ENCODE assay signal across 24 cellular contexts in genomic region chr2:74450570-74451190, GRCh38. TPM values are rescaled to one million over a fixed set of nuclear protein-coding genes. Genes with fewer than 3 reads are reported as not detected.
DNase-seq lines count a peak whose midpoint lies in the region; ATAC-seq, FAIRE-seq and TF ChIP-seq lines count a peak whose summit lies in the region.
"Had no signal": no experiment of that assay in that cellular context is flagged by ENCODE, and none has a peak within 500 bp of the region (broad histone marks: within the 10 kb centered on the region; RNA-seq: fewer than 3 reads in every experiment).

No MANE protein-coding gene starts in this region.

- no peak for ATAC-seq in activated CD4-positive, alpha-beta T cell treated with anti-CD3 and anti-CD28 coated beads for 36 hours
- no peak for ATAC-seq in K562
- ATAC-seq: GM23338 had no signal

- WGBS in K562 (ENCODE audit: insufficient coverage, low coverage, missing lambda C conversion rate), result 29% methylated on average over 3 of the region's 3 CpGs
- WGBS in spleen, 5 donors, result 88 to 99% (median 92%) methylated on average over 3 of the region's 3 CpGs

- no peak overlapping the region for H3K4me2 ChIP-seq in K562 (ENCODE audit: insufficient read depth, low read length)
- H3K4me2 ChIP-seq: BLaER1 treated with 17β-estradiol and CSF1 and Interleukin-3, amounts not matched to agents 10 nM and 100 nM; GM23338 had no signal

- H3K79me2 ChIP-seq in K562 (ENCODE audit: control insufficient read depth, insufficient read depth, low read length), result peaks cover 7% of the 10 kb centered on the region; the same call in 1 of the 3 replicates

- TF ChIP-seq RAD21 in K562 (CRISPR knock-in tag; conservative IDR thresholded peaks at IDR 0.05 in 1 of 2, IDR thresholded peaks at IDR 0.05 in 1 of 2), result no peak

- BruUV-seq in K562 (replicated peaks; lab: Mats Ljungman, UMichigan), result no TSS peak
- BruUV-seq in A673 (replicated peaks; lab: Mats Ljungman, UMichigan), result no TSS peak

- H3K36me3 ChIP-seq in K562 (ENCODE audit: control insufficient read depth, insufficient read depth, low read length), result no peaks in the 10 kb centered on the region
- no peaks in the 10 kb centered on the region for H3K36me3 ChIP-seq in spleen
- H3K36me3 ChIP-seq in A673 (ENCODE audit: insufficient read depth, low read length, poor library complexity, severe bottlenecking), result no peaks in the 10 kb centered on the region
- H3K36me3 ChIP-seq: BE2C; BLaER1 treated with 17β-estradiol and CSF1 and Interleukin-3, amounts not matched to agents 10 nM and 100 nM had no signal

- H3K27me3 Mint-ChIP-seq in activated CD4-positive, alpha-beta T cell treated with anti-CD3 and anti-CD28 coated beads, Interleukin-2, amount 10 ng/mL, durations not matched to agents 7 days and 5 days, result peaks cover 6% of the 10 kb centered on the region
- H3K27me3 Mint-ChIP-seq in activated CD4-positive, alpha-beta T cell treated with anti-CD3 and anti-CD28 coated beads for 36 hours, result peaks cover 2% of the 10 kb centered on the region
- H3K27me3 Mint-ChIP-seq in neural crest cell (ENCODE audit: low read depth), result peaks cover 12% of the 10 kb centered on the region
- H3K27me3 Mint-ChIP-seq: CD4-positive, alpha-beta T cell; CD8-positive, alpha-beta memory T cell had no signal

- in situ Hi-C loops in K562 (cut with MboI), result no loop called here

- no peak overlapping the region for H3K4me3 Mint-ChIP-seq in activated CD4-positive, alpha-beta T cell treated with anti-CD3 and anti-CD28 coated beads, Interleukin-2, amount 10 ng/mL, durations not matched to agents 7 days and 5 days
- H3K4me3 Mint-ChIP-seq in activated CD4-positive, alpha-beta T cell treated with anti-CD3 and anti-CD28 coated beads for 36 hours, result no peak overlapping the region
- H3K4me3 Mint-ChIP-seq in neural crest cell, result peak overlapping the region; percentile 24
- H3K4me3 Mint-ChIP-seq: CD14-positive monocyte; CD4-positive, alpha-beta T cell; GM23338 had no signal

- POLR2A ChIA-PET in activated CD4-positive, alpha-beta T cell treated with anti-CD3 and anti-CD28 coated beads, Interleukin-2, amount 10 ng/mL, durations not matched to agents 7 days and 5 days (lab: Charles Lee), result no interaction called here
- POLR2A ChIA-PET in activated CD4-positive, alpha-beta T cell treated with anti-CD3 and anti-CD28 coated beads for 36 hours (lab: Charles Lee), result no interaction called here
- POLR2A ChIA-PET in K562 (lab: Yijun Ruan, JAX), result interaction anchor here (0.6 to 2.6 kb wide), 2 partner anchors 11 to 20 kb away, joined by 3 to 9 read pairs; no protein-coding TSS in a partner anchor
- POLR2A ChIA-PET in A673 (lab: Charles Lee; ENCODE audit: low non-redundant PET), result no interaction called here

- no peaks in the 10 kb centered on the region for H3K9me3 Mint-ChIP-seq in activated CD4-positive, alpha-beta T cell treated with anti-CD3 and anti-CD28 coated beads, Interleukin-2, amount 10 ng/mL, durations not matched to agents 7 days and 5 days
- no peaks in the 10 kb centered on the region for H3K9me3 Mint-ChIP-seq in activated CD4-positive, alpha-beta T cell treated with anti-CD3 and anti-CD28 coated beads for 36 hours (ENCODE audit: low read depth)
- H3K9me3 Mint-ChIP-seq in neural crest cell, result no peaks in the 10 kb centered on the region
- H3K9me3 Mint-ChIP-seq: CD14-positive monocyte; CD4-positive, alpha-beta T cell; CD8-positive, alpha-beta memory T cell; GM23338; H9 had no signal

- intact Hi-C loops in activated CD4-positive, alpha-beta T cell treated with anti-CD3 and anti-CD28 coated beads for 36 hours (cut with DNase I, micrococcal nuclease), result no loop called here
- intact Hi-C loops in K562 (cut with micrococcal nuclease) (no loop called here), spleen (cut with DNase I; ENCODE audit: low total_unique reads) (no loop called here), A673 (cut with micrococcal nuclease; ENCODE audit: unreplicated experiment) (no loop called here)

- H3K9me3 ChIP-seq in K562 (replicated peaks; ENCODE audit: control insufficient read depth, insufficient read depth, low read depth, low read length) (no peaks in the 10 kb centered on the region), spleen (no peaks in the 10 kb centered on the region), A673 (ENCODE audit: low read depth, low read length, poor library complexity, severe bottlenecking) (no peaks in the 10 kb centered on the region)
- H3K9me3 ChIP-seq: BE2C; BLaER1 treated with 17β-estradiol and CSF1 and Interleukin-3, amounts not matched to agents 10 nM and 100 nM had no signal

- H3K27me3 ChIP-seq in K562 (ENCODE audit: control insufficient read depth in 2 of 2, insufficient read depth in 2 of 2, low read length in 2 of 2) (no peaks in the 10 kb centered on the region), spleen (replicated peaks in 1 of 7) (no peaks in the 10 kb centered on the region), A673 (replicated peaks; ENCODE audit: insufficient read depth, low read depth, low read length, poor library complexity) (no peaks in the 10 kb centered on the region)
- H3K27me3 ChIP-seq: BE2C; BLaER1 treated with 17β-estradiol and CSF1 and Interleukin-3, amounts not matched to agents 10 nM and 100 nM had no signal

- H3K9ac ChIP-seq in K562 (ENCODE audit: insufficient read depth in 1 of 2, low read depth in 2 of 2, low read length in 2 of 2), result no peak overlapping the region
- H3K9ac ChIP-seq: BLaER1 treated with 17β-estradiol and CSF1 and Interleukin-3, amounts not matched to agents 10 nM and 100 nM had no signal

- no peaks in the 10 kb centered on the region for H4K20me1 ChIP-seq in K562 (replicated peaks; ENCODE audit: control insufficient read depth, insufficient read depth, low read length)
- H4K20me1 ChIP-seq: BLaER1 treated with 17β-estradiol and CSF1 and Interleukin-3, amounts not matched to agents 10 nM and 100 nM had no signal

- TF ChIP-seq CTCF in K562 (IDR thresholded peaks at IDR 0.05 in 2 of 3, conservative IDR thresholded peaks at IDR 0.05 in 1 of 3; ENCODE audit: insufficient read depth in 2 of 3, low read depth in 1 of 3, low read length in 3 of 3) (no peak), neural crest cell (conservative IDR thresholded peaks at IDR 0.05) (no peak), spleen (IDR thresholded peaks at IDR 0.05 in 8 of 11, conservative IDR thresholded peaks at IDR 0.05 in 3 of 11) (no peak), A673 (conservative IDR thresholded peaks at IDR 0.05; ENCODE audit: low read depth, low read length) (no peak)

- H2AFZ ChIP-seq in K562 (ENCODE audit: low read depth, low read length), result no peak overlapping the region
- H2AFZ ChIP-seq: GM23338 had no signal

- H3K4me3 ChIP-seq in K562 (no peak overlapping the region), spleen (no peak overlapping the region), A673 (ENCODE audit: low read depth, low read length, poor library complexity, severe bottlenecking) (no peak overlapping the region)
- H3K4me3 ChIP-seq: BLaER1 treated with 17β-estradiol and CSF1 and Interleukin-3, amounts not matched to agents 10 nM and 100 nM; GM23338 had no signal

- DNase-seq in activated CD4-positive, alpha-beta T cell treated with anti-CD3 and anti-CD28 coated beads, Interleukin-2, amount 10 ng/mL, durations not matched to agents 7 days and 5 days, result no peak
- no peak for DNase-seq in activated CD4-positive, alpha-beta T cell treated with anti-CD3 and anti-CD28 coated beads for 36 hours
- DNase-seq in K562 (ENCODE audit: extremely low read depth in 1 of 4, low spot score in 3 of 4), result no peak
- DNase-seq in neural crest cell (ENCODE audit: low read depth, low spot score), result no peak
- DNase-seq in spleen, result no peak
- no peak for DNase-seq in A673 (ENCODE audit: low spot score)
- DNase-seq in cerebellum (ENCODE audit: low spot score), result no peak
- DNase-seq: ACHN; AML-193; BE2C; Calu3; CD4-positive, alpha-beta T cell; CD8-positive, alpha-beta memory T cell; DMS53; DMS79 treated with DMSO at 0.1 percent for 48 hours; GF-D8; H9 had no signal

- no peak for FAIRE-seq in K562 (lab: Jason Lieb, UNC)
- FAIRE-seq: A204.1, GM12891, GM18507 had no signal

- TF ChIP-seq POLR2A in K562 (conservative IDR thresholded peaks at IDR 0.05) (no peak), spleen (IDR thresholded peaks at IDR 0.05) (no peak)

- peaks cover 2% of the 10 kb centered on the region for H3K36me3 Mint-ChIP-seq in activated CD4-positive, alpha-beta T cell treated with anti-CD3 and anti-CD28 coated beads, Interleukin-2, amount 10 ng/mL, durations not matched to agents 7 days and 5 days (ENCODE audit: low read depth)
- peaks cover 6% of the 10 kb centered on the region for H3K36me3 Mint-ChIP-seq in activated CD4-positive, alpha-beta T cell treated with anti-CD3 and anti-CD28 coated beads for 36 hours (ENCODE audit: low read depth)
- H3K36me3 Mint-ChIP-seq in neural crest cell (ENCODE audit: low read depth), result no peaks in the 10 kb centered on the region
- H3K36me3 Mint-ChIP-seq: CD14-positive monocyte had no signal

- no peaks in the 10 kb centered on the region for H3K9me1 ChIP-seq in K562 (ENCODE audit: control insufficient read depth, insufficient read depth, low read length)

- no peak for TF ChIP-seq EP300 in K562 (IDR thresholded peaks at IDR 0.05; ENCODE audit: low read length)

- peak overlapping the region; percentile 41 for H3K27ac Mint-ChIP-seq in activated CD4-positive, alpha-beta T cell treated with anti-CD3 and anti-CD28 coated beads, Interleukin-2, amount 10 ng/mL, durations not matched to agents 7 days and 5 days
- no peak overlapping the region for H3K27ac Mint-ChIP-seq in activated CD4-positive, alpha-beta T cell treated with anti-CD3 and anti-CD28 coated beads for 36 hours
- H3K27ac Mint-ChIP-seq in neural crest cell (ENCODE audit: unreplicated experiment), result no peak overlapping the region
- H3K27ac Mint-ChIP-seq: CD14-positive monocyte; CD4-positive, alpha-beta T cell; GM23338; H9 had no signal

- CTCF ChIA-PET in activated CD4-positive, alpha-beta T cell treated with anti-CD3 and anti-CD28 coated beads, Interleukin-2, amount 10 ng/mL, durations not matched to agents 7 days and 5 days (lab: Charles Lee), result interaction anchor here (0.7 to 0.9 kb wide), 2 partner anchors 10 to 11 kb away, joined by 3 to 4 read pairs; no protein-coding TSS in a partner anchor
- CTCF ChIA-PET in activated CD4-positive, alpha-beta T cell treated with anti-CD3 and anti-CD28 coated beads for 36 hours (lab: Charles Lee), result interaction anchor here (0.6 kb wide), 1 partner anchor 59 kb away, joined by 3 read pairs; no protein-coding TSS in a partner anchor
- CTCF ChIA-PET in K562 (lab: Yijun Ruan, JAX; ENCODE audit: low intra/inter-chr PET ratio), result no interaction called here
- CTCF ChIA-PET in A673 (lab: Charles Lee), result no interaction called here

- H3K27ac ChIP-seq in K562 (ENCODE audit: extremely low read depth, low read depth, low read length) (no peak overlapping the region), spleen (no peak overlapping the region), A673 (ENCODE audit: low read depth, low read length, poor library complexity, severe bottlenecking) (no peak overlapping the region)
- H3K27ac ChIP-seq: 22Rv1; BLaER1 treated with 17β-estradiol and CSF1 and Interleukin-3, amounts not matched to agents 10 nM and 100 nM had no signal

- H3K4me1 Mint-ChIP-seq in activated CD4-positive, alpha-beta T cell treated with anti-CD3 and anti-CD28 coated beads, Interleukin-2, amount 10 ng/mL, durations not matched to agents 7 days and 5 days, result peaks cover 34% of the 10 kb centered on the region
- peaks cover 23% of the 10 kb centered on the region for H3K4me1 Mint-ChIP-seq in activated CD4-positive, alpha-beta T cell treated with anti-CD3 and anti-CD28 coated beads for 36 hours
- H3K4me1 Mint-ChIP-seq in neural crest cell, result peaks cover 15% of the 10 kb centered on the region

- H3K4me1 ChIP-seq in K562 (replicated peaks in 1 of 2; ENCODE audit: control insufficient read depth in 2 of 2, insufficient read depth in 2 of 2, low read length in 2 of 2), result peaks cover 5 to 8% of the 10 kb centered on the region in 2 experiments; a peak in 4 of 5 replicates
- peaks cover 6 to 24% (median 12%) of the 10 kb centered on the region in 6 donors for H3K4me1 ChIP-seq in spleen
- peaks cover 5% of the 10 kb centered on the region for H3K4me1 ChIP-seq in A673 (ENCODE audit: insufficient read depth, low read length, poor library complexity, severe bottlenecking)
- H3K4me1 ChIP-seq: BE2C had no signal

RNA-seq across cellular contexts. Expression of gene INO80B, which starts 4.2 kb away (rescaled TPM):
- total RNA-seq in activated CD4-positive, alpha-beta T cell treated with anti-CD3 and anti-CD28 coated beads, Interleukin-2, amount 10 ng/mL, durations not matched to agents 7 days and 5 days, result 10 to 100 TPM; 28.9 to 32.1 TPM
- 10 to 100 TPM; 24.2 to 25.6 TPM for total RNA-seq in activated CD4-positive, alpha-beta T cell treated with anti-CD3 and anti-CD28 coated beads for 36 hours
- 23.9 and 33.5 TPM in 2 replicates for total RNA-seq in K562 (2011; cell fraction: chromatin; rRNA removed; ENCODE audit: low replicate concordance)
- 19.1 and 19.8 TPM in 2 replicates for total RNA-seq in K562 (2011; cell fraction: nucleolus; rRNA removed)
- total RNA-seq in K562 (2011; cell fraction: nucleoplasm; rRNA removed), result 14.8 and 21.1 TPM in 2 replicates
- 9.0 and 14.3 TPM in 2 replicates for total RNA-seq in K562 (2014; rRNA removed)
- total RNA-seq in K562 (2014; rRNA removed; fragmentation: Illumina TruSeq; extraction: Trizol), result 17.1 and 17.9 TPM in 2 replicates
- 9.9 and 10.6 TPM in 2 replicates for total RNA-seq in K562 (2015; rRNA removed; fragmentation: Illumina TruSeq; extraction: Trizol)
- total RNA-seq in K562 (2021), result 18.4 and 22.6 TPM in 2 replicates
- 5.9 and 8.9 TPM in 2 replicates for polyA plus RNA-seq in K562 (2011; rRNA removed)
- polyA plus RNA-seq in K562 (2011; cell fraction: cytosol; rRNA removed), result 1.9 and 5.8 TPM in 2 replicates
- polyA plus RNA-seq in K562 (2011; cell fraction: nucleus; rRNA removed), result 33.7 and 52.6 TPM in 2 replicates
- polyA plus RNA-seq in K562 (2012), result 11.7 and 21.7 TPM in 2 replicates
- 8.5 and 10.0 TPM in 2 replicates for polyA plus RNA-seq in K562 (2014; fragmentation: Illumina TruSeq; extraction: Trizol)
- under 1 TPM; 0.41 to 0.66 TPM for polyA plus RNA-seq in K562 (2014; fragmentation: Nextera tagmentation; extraction: Ambion mirVana)
- 11.0 and 11.5 TPM in 2 replicates for polyA plus RNA-seq in K562 (2014; rRNA removed)
- polyA minus RNA-seq in K562 (2011; rRNA and poly(A)+ RNA removed), result 3.9 and 8.4 TPM in 2 replicates
- polyA minus RNA-seq in K562 (2011; cell fraction: cytosol; rRNA and poly(A)+ RNA removed), result 0.95 TPM in 1 of 2 replicates, not detected in the other
- 11.1 and 15.1 TPM in 2 replicates for polyA minus RNA-seq in K562 (2011; cell fraction: nucleus; rRNA and poly(A)+ RNA removed)
- total RNA-seq in neural crest cell, result 31.3 and 33.1 TPM in 2 replicates
- 10 to 100 TPM in 6 of 7 donors, 1 to 10 TPM in 1; 9.0 to 42.9 (median 28.6) TPM for total RNA-seq in spleen
- polyA plus RNA-seq in spleen, result 10 to 100 TPM; 36.7 to 50.3 (median 43.7) TPM
- total RNA-seq in A673 (2021), result 29.9 and 34.9 TPM in 2 replicates
- 9.2 TPM for total RNA-seq in cerebellum

RNA-seq across cellular contexts. Expression of gene WBP1, which starts 7.6 kb away (rescaled TPM):
- total RNA-seq in activated CD4-positive, alpha-beta T cell treated with anti-CD3 and anti-CD28 coated beads, Interleukin-2, amount 10 ng/mL, durations not matched to agents 7 days and 5 days, result 10 to 100 TPM; 52.5 to 52.6 TPM
- total RNA-seq in activated CD4-positive, alpha-beta T cell treated with anti-CD3 and anti-CD28 coated beads for 36 hours, result 10 to 100 TPM; 24.9 to 30.2 TPM
- 26.2 and 59.3 TPM in 2 replicates for total RNA-seq in K562 (2011; cell fraction: chromatin; rRNA removed; ENCODE audit: low replicate concordance)
- 35.9 and 44.2 TPM in 2 replicates for total RNA-seq in K562 (2011; cell fraction: nucleolus; rRNA removed)
- 43.1 and 47.5 TPM in 2 replicates for total RNA-seq in K562 (2011; cell fraction: nucleoplasm; rRNA removed)
- 12.9 and 14.2 TPM in 2 replicates for total RNA-seq in K562 (2014; rRNA removed)
- 6.8 and 9.0 TPM in 2 replicates for total RNA-seq in K562 (2014; rRNA removed; fragmentation: Illumina TruSeq; extraction: Trizol)
- total RNA-seq in K562 (2015; rRNA removed; fragmentation: Illumina TruSeq; extraction: Trizol), result 10.3 TPM in 2 replicates
- 21.4 and 21.5 TPM in 2 replicates for total RNA-seq in K562 (2021)
- 19.9 and 21.9 TPM in 2 replicates for polyA plus RNA-seq in K562 (2011; rRNA removed)
- polyA plus RNA-seq in K562 (2011; cell fraction: cytosol; rRNA removed), result 25.5 and 43.6 TPM in 2 replicates
- polyA plus RNA-seq in K562 (2011; cell fraction: nucleus; rRNA removed), result 176 and 310 TPM in 2 replicates
- 25.5 and 36.8 TPM in 2 replicates for polyA plus RNA-seq in K562 (2012)
- polyA plus RNA-seq in K562 (2014; fragmentation: Illumina TruSeq; extraction: Trizol), result 19.8 and 20.5 TPM in 2 replicates
- polyA plus RNA-seq in K562 (2014; fragmentation: Nextera tagmentation; extraction: Ambion mirVana), result 1 to 10 TPM; 1.9 to 2.1 TPM
- polyA plus RNA-seq in K562 (2014; rRNA removed), result 27.7 and 34.5 TPM in 2 replicates
- 5.8 and 7.0 TPM in 2 replicates for polyA minus RNA-seq in K562 (2011; rRNA and poly(A)+ RNA removed)
- 3.4 and 5.9 TPM in 2 replicates for polyA minus RNA-seq in K562 (2011; cell fraction: cytosol; rRNA and poly(A)+ RNA removed)
- 17.2 and 23.6 TPM in 2 replicates for polyA minus RNA-seq in K562 (2011; cell fraction: nucleus; rRNA and poly(A)+ RNA removed)
- total RNA-seq in neural crest cell, result 86.7 and 89.7 TPM in 2 replicates
- total RNA-seq in spleen, result 10 to 100 TPM; 39.5 to 80.7 (median 58.5) TPM
- polyA plus RNA-seq in spleen, result 10 to 100 TPM; 64.7 to 84.2 (median 78.8) TPM
- total RNA-seq in A673 (2021), result 37.9 and 53.6 TPM in 2 replicates
- total RNA-seq in cerebellum, result 27.3 TPM

RNA-seq across cellular contexts. Expression of gene RTKN, which starts 8.9 kb away (rescaled TPM):
- under 1 TPM; 0.62 to 0.82 TPM for total RNA-seq in activated CD4-positive, alpha-beta T cell treated with anti-CD3 and anti-CD28 coated beads, Interleukin-2, amount 10 ng/mL, durations not matched to agents 7 days and 5 days
- 1 to 10 TPM; 1.8 to 2.5 TPM for total RNA-seq in activated CD4-positive, alpha-beta T cell treated with anti-CD3 and anti-CD28 coated beads for 36 hours
- total RNA-seq in K562 (2011; cell fraction: chromatin; rRNA removed; ENCODE audit: low replicate concordance), result 18.5 and 26.2 TPM in 2 replicates
- 17.4 and 18.7 TPM in 2 replicates for total RNA-seq in K562 (2011; cell fraction: nucleolus; rRNA removed)
- total RNA-seq in K562 (2011; cell fraction: nucleoplasm; rRNA removed), result 15.6 and 20.5 TPM in 2 replicates
- 6.1 and 6.7 TPM in 2 replicates for total RNA-seq in K562 (2014; rRNA removed)
- total RNA-seq in K562 (2014; rRNA removed; fragmentation: Illumina TruSeq; extraction: Trizol), result 1.9 and 2.6 TPM in 2 replicates
- total RNA-seq in K562 (2015; rRNA removed; fragmentation: Illumina TruSeq; extraction: Trizol), result 2.1 and 3.6 TPM in 2 replicates
- 6.8 and 6.9 TPM in 2 replicates for total RNA-seq in K562 (2021)
- 2.7 and 3.6 TPM in 2 replicates for polyA plus RNA-seq in K562 (2011; rRNA removed)
- 2.7 and 4.9 TPM in 2 replicates for polyA plus RNA-seq in K562 (2011; cell fraction: cytosol; rRNA removed)
- 21.0 and 31.3 TPM in 2 replicates for polyA plus RNA-seq in K562 (2011; cell fraction: nucleus; rRNA removed)
- 4.8 and 6.7 TPM in 2 replicates for polyA plus RNA-seq in K562 (2012)
- 3.7 and 5.0 TPM in 2 replicates for polyA plus RNA-seq in K562 (2014; fragmentation: Illumina TruSeq; extraction: Trizol)
- polyA plus RNA-seq in K562 (2014; fragmentation: Nextera tagmentation; extraction: Ambion mirVana), result under 1 TPM; 0.14 to 0.22 TPM
- 3.7 and 4.9 TPM in 2 replicates for polyA plus RNA-seq in K562 (2014; rRNA removed)
- 2.1 and 2.5 TPM in 2 replicates for polyA minus RNA-seq in K562 (2011; rRNA and poly(A)+ RNA removed)
- polyA minus RNA-seq in K562 (2011; cell fraction: cytosol; rRNA and poly(A)+ RNA removed), result 2.4 and 2.9 TPM in 2 replicates
- polyA minus RNA-seq in K562 (2011; cell fraction: nucleus; rRNA and poly(A)+ RNA removed), result 8.8 and 11.4 TPM in 2 replicates
- total RNA-seq in neural crest cell, result 61.2 and 62.0 TPM in 2 replicates
- total RNA-seq in spleen, result 10 to 100 TPM in 3 of 7 donors, 1 to 10 TPM in 4; 5.0 to 11.1 (median 9.8) TPM
- 1 to 10 TPM; 3.2 to 6.9 (median 3.4) TPM for polyA plus RNA-seq in spleen
- total RNA-seq in A673 (2021), result 27.0 and 29.6 TPM in 2 replicates
- total RNA-seq in cerebellum, result 11.0 TPM
- polyA plus RNA-seq: CD14-positive monocyte had no signal

RNA-seq across cellular contexts. Expression of gene MOGS, which starts 14.5 kb away (rescaled TPM):
- 10 to 100 TPM; 55.4 to 62.6 TPM for total RNA-seq in activated CD4-positive, alpha-beta T cell treated with anti-CD3 and anti-CD28 coated beads, Interleukin-2, amount 10 ng/mL, durations not matched to agents 7 days and 5 days
- 10 to 100 TPM; 44.2 to 48.9 TPM for total RNA-seq in activated CD4-positive, alpha-beta T cell treated with anti-CD3 and anti-CD28 coated beads for 36 hours
- 113 and 233 TPM in 2 replicates for total RNA-seq in K562 (2011; cell fraction: chromatin; rRNA removed; ENCODE audit: low replicate concordance)
- 186 and 214 TPM in 2 replicates for total RNA-seq in K562 (2011; cell fraction: nucleolus; rRNA removed)
- 140 and 145 TPM in 2 replicates for total RNA-seq in K562 (2011; cell fraction: nucleoplasm; rRNA removed)
- 44.5 and 51.0 TPM in 2 replicates for total RNA-seq in K562 (2014; rRNA removed)
- total RNA-seq in K562 (2014; rRNA removed; fragmentation: Illumina TruSeq; extraction: Trizol), result 22.2 and 29.4 TPM in 2 replicates
- total RNA-seq in K562 (2015; rRNA removed; fragmentation: Illumina TruSeq; extraction: Trizol), result 35.3 TPM in 2 replicates
- 61.2 and 62.3 TPM in 2 replicates for total RNA-seq in K562 (2021)
- 34.2 and 46.0 TPM in 2 replicates for polyA plus RNA-seq in K562 (2011; rRNA removed)
- polyA plus RNA-seq in K562 (2011; cell fraction: cytosol; rRNA removed), result 30.1 and 59.5 TPM in 2 replicates
- polyA plus RNA-seq in K562 (2011; cell fraction: nucleus; rRNA removed), result 204 and 279 TPM in 2 replicates
- polyA plus RNA-seq in K562 (2012), result 55.5 and 58.2 TPM in 2 replicates
- polyA plus RNA-seq in K562 (2014; fragmentation: Illumina TruSeq; extraction: Trizol), result 47.1 and 49.4 TPM in 2 replicates
- 1 to 10 TPM; 1.6 to 3.5 TPM for polyA plus RNA-seq in K562 (2014; fragmentation: Nextera tagmentation; extraction: Ambion mirVana)
- polyA plus RNA-seq in K562 (2014; rRNA removed), result 49.3 and 52.5 TPM in 2 replicates
- 25.0 and 27.6 TPM in 2 replicates for polyA minus RNA-seq in K562 (2011; rRNA and poly(A)+ RNA removed)
- polyA minus RNA-seq in K562 (2011; cell fraction: cytosol; rRNA and poly(A)+ RNA removed), result 31.5 and 32.4 TPM in 2 replicates
- 21.4 and 22.1 TPM in 2 replicates for polyA minus RNA-seq in K562 (2011; cell fraction: nucleus; rRNA and poly(A)+ RNA removed)
- 53.7 and 56.1 TPM in 2 replicates for total RNA-seq in neural crest cell
- total RNA-seq in spleen, result 10 to 100 TPM; 49.2 to 61.6 (median 56.7) TPM
- 10 to 100 TPM; 24.6 to 35.5 (median 31.0) TPM for polyA plus RNA-seq in spleen
- 38.2 and 45.2 TPM in 2 replicates for total RNA-seq in A673 (2021)
- total RNA-seq in cerebellum, result 18.6 TPM

RNA-seq across cellular contexts. Expression of gene MRPL53, which starts 21.8 kb away (rescaled TPM):
- 10 to 100 TPM; 72.5 to 83.1 TPM for total RNA-seq in activated CD4-positive, alpha-beta T cell treated with anti-CD3 and anti-CD28 coated beads, Interleukin-2, amount 10 ng/mL, durations not matched to agents 7 days and 5 days
- total RNA-seq in activated CD4-positive, alpha-beta T cell treated with anti-CD3 and anti-CD28 coated beads for 36 hours, result 10 to 100 TPM; 87.4 to 88.5 TPM
- 18.9 and 39.7 TPM in 2 replicates for total RNA-seq in K562 (2011; cell fraction: chromatin; rRNA removed; ENCODE audit: low replicate concordance)
- 42.7 and 46.7 TPM in 2 replicates for total RNA-seq in K562 (2011; cell fraction: nucleolus; rRNA removed)
- total RNA-seq in K562 (2011; cell fraction: nucleoplasm; rRNA removed), result 23.2 and 28.7 TPM in 2 replicates
- 60.8 and 68.2 TPM in 2 replicates for total RNA-seq in K562 (2014; rRNA removed)
- 14.5 and 18.2 TPM in 2 replicates for total RNA-seq in K562 (2014; rRNA removed; fragmentation: Illumina TruSeq; extraction: Trizol)
- total RNA-seq in K562 (2015; rRNA removed; fragmentation: Illumina TruSeq; extraction: Trizol), result 45.7 and 46.4 TPM in 2 replicates
- 80.8 and 87.9 TPM in 2 replicates for total RNA-seq in K562 (2021)
- polyA plus RNA-seq in K562 (2011; rRNA removed), result 15.1 and 20.0 TPM in 2 replicates
- polyA plus RNA-seq in K562 (2011; cell fraction: cytosol; rRNA removed), result 23.7 and 82.7 TPM in 2 replicates
- 16.1 and 33.6 TPM in 2 replicates for polyA plus RNA-seq in K562 (2011; cell fraction: nucleus; rRNA removed)
- polyA plus RNA-seq in K562 (2012), result 72.4 and 72.9 TPM in 2 replicates
- polyA plus RNA-seq in K562 (2014; fragmentation: Illumina TruSeq; extraction: Trizol), result 11.5 and 37.5 TPM in 2 replicates
- 10 to 100 TPM; 24.3 to 41.1 TPM for polyA plus RNA-seq in K562 (2014; fragmentation: Nextera tagmentation; extraction: Ambion mirVana)
- 53.9 and 84.3 TPM in 2 replicates for polyA plus RNA-seq in K562 (2014; rRNA removed)
- 4.9 and 8.8 TPM in 2 replicates for polyA minus RNA-seq in K562 (2011; rRNA and poly(A)+ RNA removed)
- polyA minus RNA-seq in K562 (2011; cell fraction: cytosol; rRNA and poly(A)+ RNA removed), result 18.4 and 20.1 TPM in 2 replicates
- polyA minus RNA-seq in K562 (2011; cell fraction: nucleus; rRNA and poly(A)+ RNA removed), result 10.9 and 12.3 TPM in 2 replicates
- total RNA-seq in neural crest cell, result 72.4 and 74.6 TPM in 2 replicates
- 10 to 100 TPM; 13.0 to 74.3 (median 61.7) TPM for total RNA-seq in spleen
- polyA plus RNA-seq in spleen, result 10 to 100 TPM; 69.4 to 86.7 (median 78.6) TPM
- total RNA-seq in A673 (2021), result 99.2 and 104 TPM in 2 replicates
- total RNA-seq in cerebellum, result 12.3 TPM

Comparison
In these comparisons a context has a peak if more than half of its experiments do, and no peak if none do; other contexts are left out.
1. CTCF ChIA-PET loops: an anchor here in activated CD4-positive, alpha-beta T cell treated with anti-CD3 and anti-CD28 coated beads, Interleukin-2, amount 10 ng/mL, durations not matched to agents 7 days and 5 days (0.7 to 0.9 kb wide) and activated CD4-positive, alpha-beta T cell treated with anti-CD3 and anti-CD28 coated beads for 36 hours (0.6 kb wide); none called in K562 and A673.